Comparison of ENCODE assay signal across 24 cellular contexts in the genomic region with DNA sequence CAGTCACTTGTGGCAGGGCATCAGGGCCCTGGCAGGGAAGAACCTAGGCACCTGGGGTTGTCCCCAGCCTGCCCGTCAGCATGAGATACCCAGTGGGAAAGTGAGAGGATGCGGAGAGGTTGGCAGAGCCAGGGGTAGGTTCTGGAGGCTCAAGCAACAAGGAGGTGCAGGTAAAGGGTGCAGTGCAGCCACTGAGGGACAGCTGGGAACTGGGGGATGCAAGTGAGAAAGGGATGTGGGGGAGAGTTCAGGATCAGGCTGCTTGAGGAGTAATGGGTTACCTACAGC. TPM values are rescaled to one million over a fixed set of nuclear protein-coding genes. Genes with fewer than 3 reads are reported as not detected.
A peak's percentile ranks its signal among the peaks of the same experiment; 100 is the strongest.
DNase-seq lines count a peak whose midpoint lies in the region; ATAC-seq and TF ChIP-seq lines count a peak whose summit lies in the region.
"Had no signal": no experiment of that assay in that cellular context is flagged by ENCODE, and none has a peak within 500 bp of the region (broad histone marks: within the 10 kb centered on the region; RNA-seq: fewer than 3 reads in every experiment).

No MANE protein-coding gene starts in this region.

- peaks cover 6% of the 10 kb centered on the region for H4K20me1 ChIP-seq in neural progenitor cell (ENCODE audit: low read depth)

- peak overlapping the region; percentile 8 for H3K4me3 Mint-ChIP-seq in T-helper 2 cell treated with Interferon-gamma antibody and Interleukin-4, amounts not matched to agents 5 μg/mL and 100 μg/mL, for 36 hours
- no peak overlapping the region for H3K4me3 Mint-ChIP-seq in stimulated activated naive CD8-positive, alpha-beta T cell treated with anti-CD3 and anti-CD28 coated beads, Interleukin-15, amount 100 ng/mL, for 72 hours
- H3K4me3 Mint-ChIP-seq in neural progenitor cell = no peak overlapping the region
- H3K4me3 Mint-ChIP-seq: CD4-positive, CD25-positive, alpha-beta regulatory T cell had no signal

- no peak overlapping the region for H3K9ac ChIP-seq in neural progenitor cell

- H3K27ac Mint-ChIP-seq in T-helper 2 cell treated with Interferon-gamma antibody and Interleukin-4, amounts not matched to agents 5 μg/mL and 100 μg/mL, for 36 hours = peak overlapping the region; percentile 70
- H3K27ac Mint-ChIP-seq in stimulated activated naive CD8-positive, alpha-beta T cell treated with anti-CD3 and anti-CD28 coated beads, Interleukin-15, amount 100 ng/mL, for 72 hours = peak overlapping the region; percentile 16 to 79
- H3K27ac Mint-ChIP-seq in neural progenitor cell = peak overlapping the region; percentile 75

- no peak overlapping the region for H3K4me3 ChIP-seq in neural progenitor cell
- H3K4me3 ChIP-seq: breast epithelium, ovary, tibial nerve had no signal

- TF ChIP-seq CTCF in neural progenitor cell (IDR thresholded peaks at IDR 0.05) = no peak

- no peaks in the 10 kb centered on the region for H3K9me3 Mint-ChIP-seq in T-helper 2 cell treated with Interferon-gamma antibody and Interleukin-4, amounts not matched to agents 5 μg/mL and 100 μg/mL, for 36 hours
- H3K9me3 Mint-ChIP-seq in stimulated activated naive CD8-positive, alpha-beta T cell treated with anti-CD3 and anti-CD28 coated beads, Interleukin-15, amount 100 ng/mL, for 72 hours = no peaks in the 10 kb centered on the region
- no peaks in the 10 kb centered on the region for H3K9me3 Mint-ChIP-seq in neural progenitor cell
- H3K9me3 Mint-ChIP-seq: CD4-positive, CD25-positive, alpha-beta regulatory T cell had no signal

- peaks cover 4% of the 10 kb centered on the region for H3K4me1 ChIP-seq in neural progenitor cell
- H3K4me1 ChIP-seq: breast epithelium had no signal

- no peak for DNase-seq in T-helper 2 cell treated with Interferon-gamma antibody and Interleukin-4, amounts not matched to agents 5 μg/mL and 100 μg/mL, for 36 hours (ENCODE audit: low spot score)
- no peak for DNase-seq in T-helper 2 cell
- no peak for DNase-seq in stimulated activated naive CD8-positive, alpha-beta T cell treated with anti-CD3 and anti-CD28 coated beads, Interleukin-15, amount 100 ng/mL, for 72 hours
- no peak for DNase-seq in stimulated activated naive CD8-positive, alpha-beta T cell treated with anti-CD3 and anti-CD28 coated beads, Interleukin-15, Interleukin-2, amounts not matched to agents 100 U/mL and 50 U/mL, for 24 hours
- DNase-seq in neural progenitor cell (ENCODE audit: low spot score) = no peak
- no peak for DNase-seq in NCI-H2029 (lab: John Stamatoyannopoulos, UW)
- no peak for DNase-seq in NCI-H1436 treated with DMSO at 0.1 percent for 48 hours (lab: John Stamatoyannopoulos, UW)
- no peak for DNase-seq in SHP77 treated with DMSO at 0.1 percent for 48 hours (lab: John Stamatoyannopoulos, UW)
- DNase-seq: activated CD4-positive, CD25-positive, alpha-beta regulatory T cell treated with anti-CD3 and anti-CD28 coated beads, Interleukin-2, amount 50 U/mL, for 72 hours; activated effector memory CD4-positive, alpha-beta T cell treated with Interleukin-2 at 50 U/mL for 16 hours; CD4-positive, CD25-positive, alpha-beta regulatory T cell; dermis blood vessel endothelial cell; Karpas-422; mesenchymal stem cell; NCI-H1694 treated with DMSO at 0.1 percent for 48 hours; NCI-H526; SIG-M5; stimulated activated CD4-positive, alpha-beta T cell treated with anti-CD3 and anti-CD28 coated beads, Interleukin-12 subunit alpha, Interleukin-12 subunit beta, amount 100 ng/mL, for 4 hours; stimulated activated CD4-positive, alpha-beta T cell treated with anti-CD3 and anti-CD28 coated beads, Interleukin-4, amount 100 ng/mL, for 24 hours; stimulated activated naive CD4-positive, alpha-beta T cell had no signal

- H3K36me3 Mint-ChIP-seq in T-helper 2 cell treated with Interferon-gamma antibody and Interleukin-4, amounts not matched to agents 5 μg/mL and 100 μg/mL, for 36 hours (ENCODE audit: low read depth) = peaks cover 7% of the 10 kb centered on the region
- peaks cover 9% of the 10 kb centered on the region for H3K36me3 Mint-ChIP-seq in neural progenitor cell

- H3K79me2 ChIP-seq in neural progenitor cell (ENCODE audit: low read depth) = no peaks in the 10 kb centered on the region

- no peak overlapping the region for H3K4me2 ChIP-seq in neural progenitor cell

- no peak for ATAC-seq in stimulated activated naive CD8-positive, alpha-beta T cell treated with anti-CD3 and anti-CD28 coated beads, Interleukin-15, amount 100 ng/mL, for 72 hours
- ATAC-seq in stimulated activated naive CD8-positive, alpha-beta T cell treated with anti-CD3 and anti-CD28 coated beads, Interleukin-15, Interleukin-2, amounts not matched to agents 100 U/mL and 50 U/mL, for 24 hours = no peak

- no peaks in the 10 kb centered on the region for H3K36me3 ChIP-seq in neural progenitor cell
- H3K36me3 ChIP-seq: breast epithelium, ovary had no signal

- peaks cover 29% of the 10 kb centered on the region for H3K4me1 Mint-ChIP-seq in T-helper 2 cell treated with Interferon-gamma antibody and Interleukin-4, amounts not matched to agents 5 μg/mL and 100 μg/mL, for 36 hours (ENCODE audit: low read depth)
- H3K4me1 Mint-ChIP-seq in stimulated activated naive CD8-positive, alpha-beta T cell treated with anti-CD3 and anti-CD28 coated beads, Interleukin-15, amount 100 ng/mL, for 72 hours = peaks cover 44% of the 10 kb centered on the region
- peaks cover 9% of the 10 kb centered on the region for H3K4me1 Mint-ChIP-seq in neural progenitor cell

- no peak overlapping the region for H3K27ac ChIP-seq in neural progenitor cell
- H3K27ac ChIP-seq: 22Rv1, ovary had no signal

- H3F3A ChIP-seq in neural progenitor cell (ENCODE audit: low read depth) = no peaks in the 10 kb centered on the region

- H2AFZ ChIP-seq in neural progenitor cell (replicated peaks) = no peak overlapping the region

- H3K27me3 Mint-ChIP-seq in T-helper 2 cell treated with Interferon-gamma antibody and Interleukin-4, amounts not matched to agents 5 μg/mL and 100 μg/mL, for 36 hours (ENCODE audit: low read depth) = no peaks in the 10 kb centered on the region
- no peaks in the 10 kb centered on the region for H3K27me3 Mint-ChIP-seq in stimulated activated naive CD8-positive, alpha-beta T cell treated with anti-CD3 and anti-CD28 coated beads, Interleukin-15, amount 100 ng/mL, for 72 hours
- peaks cover 11% of the 10 kb centered on the region for H3K27me3 Mint-ChIP-seq in neural progenitor cell (ENCODE audit: insufficient read depth, low read depth)
- H3K27me3 Mint-ChIP-seq: CD4-positive, CD25-positive, alpha-beta regulatory T cell had no signal

- no peaks in the 10 kb centered on the region for H3K9me3 ChIP-seq in neural progenitor cell (ENCODE audit: low read depth)
- H3K9me3 ChIP-seq: breast epithelium, ovary, tibial nerve had no signal

- no peaks in the 10 kb centered on the region for H3K27me3 ChIP-seq in neural progenitor cell
- H3K27me3 ChIP-seq: breast epithelium, ovary, tibial nerve had no signal

RNA-seq across cellular contexts. Expression of gene VASH1, which starts 18.7 kb away (rescaled TPM):
- 10.3 and 20.1 TPM in 2 replicates for total RNA-seq in neural progenitor cell (ENCODE audit: low replicate concordance)

RNA-seq across cellular contexts. Expression of gene ANGEL1, which starts 32.7 kb away (rescaled TPM):
- 23.2 and 28.7 TPM in 2 replicates for total RNA-seq in neural progenitor cell (ENCODE audit: low replicate concordance)

RNA-seq across cellular contexts. Expression of gene LRRC74A, which starts 46.2 kb away (rescaled TPM):
- total RNA-seq in neural progenitor cell (ENCODE audit: low replicate concordance) = not detected in 2 replicates
- total RNA-seq: breast epithelium; CD4-positive, CD25-positive, alpha-beta regulatory T cell; dermis blood vessel endothelial cell; tibial nerve had no signal
